1 cellular context compared by ENCODE assay signal in the genomic region with DNA sequence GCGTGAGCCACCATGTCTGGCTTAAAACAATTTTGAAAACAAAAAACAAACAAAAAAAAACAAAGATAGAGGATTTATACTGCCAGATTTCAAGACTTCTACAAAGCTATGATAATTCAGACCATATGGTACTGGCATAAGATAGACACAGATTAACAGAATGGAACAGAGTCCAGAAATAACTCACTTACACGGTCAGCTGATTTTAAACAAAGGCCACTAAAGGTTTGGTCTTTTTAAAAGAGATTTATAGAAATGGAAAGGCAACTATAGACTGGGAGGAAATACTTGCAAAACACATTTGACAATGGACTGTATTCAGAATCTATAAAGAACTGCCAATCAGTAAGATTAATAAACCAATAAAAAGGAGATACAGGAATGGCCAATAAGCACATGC.
TF ChIP-seq lines count a peak whose summit lies in the region.

No MANE protein-coding gene starts in this region.

TF ChIP-seq in GM23338, 12 proteins besides CTCF, POLR2A, EP300 and RAD21 (continued from another document):
- no peak for TF ChIP-seq NANOG (IDR thresholded peaks at IDR 0.05; ENCODE audit: borderline replicate concordance)
- no peak for TF ChIP-seq STAT1 (IDR thresholded peaks at IDR 0.05; ENCODE audit: unreplicated experiment)
TF ChIP-seq in GM23338: peak in this region for 0.
